Comparison of ENCODE assay signal across 13 cellular contexts in the genomic region with DNA sequence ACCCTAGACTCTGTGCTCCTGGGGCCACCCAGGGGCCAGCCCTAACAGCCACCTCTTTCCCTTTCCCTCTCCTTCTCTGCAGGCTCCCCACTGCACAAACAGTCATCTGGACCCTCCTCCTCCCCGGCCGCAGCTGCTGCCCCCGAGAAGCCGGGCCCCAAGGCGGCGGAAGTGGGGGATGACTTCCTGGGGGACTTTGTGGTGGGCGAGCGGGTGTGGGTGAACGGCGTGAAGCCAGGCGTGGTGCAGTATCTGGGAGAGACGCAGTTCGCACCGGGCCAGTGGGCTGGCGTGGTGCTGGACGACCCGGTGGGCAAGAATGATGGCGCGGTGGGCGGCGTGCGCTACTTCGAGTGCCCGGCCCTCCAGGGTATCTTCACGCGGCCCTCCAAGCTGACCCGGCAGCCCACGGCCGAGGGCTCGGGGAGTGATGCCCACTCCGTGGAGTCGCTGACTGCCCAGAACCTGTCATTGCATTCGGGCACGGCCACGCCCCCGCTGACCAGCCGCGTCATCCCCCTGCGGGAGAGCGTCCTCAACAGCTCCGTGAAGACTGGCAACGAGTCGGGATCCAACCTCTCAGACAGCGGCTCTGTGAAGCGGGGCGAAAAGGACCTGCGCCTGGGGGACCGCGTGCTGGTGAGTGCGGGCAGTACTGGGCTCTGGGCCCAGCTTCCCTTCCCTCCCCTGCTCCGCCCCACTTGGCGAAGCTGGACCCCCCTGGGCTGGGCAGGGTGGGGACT. TPM values are rescaled to one million over a fixed set of nuclear protein-coding genes. Genes with fewer than 3 reads are reported as not detected.
A peak's percentile ranks its signal among the peaks of the same experiment; 100 is the strongest.
DNase-seq lines count a peak whose midpoint lies in the region; ATAC-seq and TF ChIP-seq lines count a peak whose summit lies in the region.
"Had no signal": no experiment of that assay in that cellular context is flagged by ENCODE, and none has a peak within 500 bp of the region (broad histone marks: within the 10 kb centered on the region; RNA-seq: fewer than 3 reads in every experiment).

No MANE protein-coding gene starts in this region.

- ATAC-seq in upper lobe of right lung (peak; percentile 32), HG03139 (IDR thresholded peaks at IDR 0.05; ENCODE audit: unreplicated experiment) (no peak)
- ATAC-seq: PC-3 had no signal

- H3K9me3 ChIP-seq in upper lobe of right lung = no peaks in the 10 kb centered on the region
- H3K9me3 ChIP-seq: SK-N-SH had no signal

- DNase-seq in H7 (peak; percentile 56), RWPE1 (ENCODE audit: low spot score) (no peak), iPS-NIHi7 (ENCODE audit: extremely low spot score) (peak; percentile 10), upper lobe of right lung (no peak), SHP77 (lab: John Stamatoyannopoulos, UW) (no peak), HPDE6-E6E7 (ENCODE audit: extremely low spot score) (no peak)
- DNase-seq: GM23248, NCI-H1092, NCI-H345, NCI-H526 treated with DMSO at 0.1 percent for 48 hours, PC-3, SK-N-SH had no signal

- H3K4me1 ChIP-seq in upper lobe of right lung = no peaks in the 10 kb centered on the region

- intact Hi-C loops in upper lobe of right lung (cut with DNase I) = no loop called here

- H3K36me3 ChIP-seq in H7 (replicated peaks; ENCODE audit: control insufficient read depth, insufficient read depth, low read length) = peaks cover 4% of the 10 kb centered on the region
- H3K36me3 ChIP-seq in upper lobe of right lung = no peaks in the 10 kb centered on the region

- H3K4me3 ChIP-seq in H7 (ENCODE audit: insufficient read depth, low read depth, low read length) (no peak overlapping the region), upper lobe of right lung (no peak overlapping the region)
- H3K4me3 ChIP-seq: GM23248 had no signal

- CTCF ChIA-PET in RWPE1 (lab: Yijun Ruan, JAX) = no interaction called here

- H3K27ac ChIP-seq in RWPE1 (peak overlapping the region; percentile 7; the same call in 1 of the 2 replicates), upper lobe of right lung (no peak overlapping the region)
- H3K27ac ChIP-seq: GM23248 had no signal

- H3K27me3 ChIP-seq in H7 (ENCODE audit: control insufficient read depth, insufficient read depth, low read length) = no peaks in the 10 kb centered on the region
- no peaks in the 10 kb centered on the region for H3K27me3 ChIP-seq in upper lobe of right lung

- POLR2A ChIA-PET in RWPE1 (lab: Yijun Ruan, JAX; ENCODE audit: low non-redundant PET) = no interaction called here

- TF ChIP-seq CTCF in RWPE1 (conservative IDR thresholded peaks at IDR 0.05; ENCODE audit: low read depth) (no peak), upper lobe of right lung (IDR thresholded peaks at IDR 0.05) (no peak)

RNA-seq across cellular contexts. Expression of gene CLIP2, which starts 49.3 kb away (rescaled TPM):
- 30.1 and 43.6 TPM in 2 replicates for total RNA-seq in H7 (2014; rRNA removed; shearing (Covaris generic))
- total RNA-seq in upper lobe of right lung = 24.3 TPM

Comparison
In these comparisons a context has a peak if more than half of its experiments do, and no peak if none do; other contexts are left out.
1. DNase-seq: peak in H7 (single experiment) and iPS-NIHi7 (single experiment); none in RWPE1 (single experiment), upper lobe of right lung (single experiment), SHP77 (0 of 2) and HPDE6-E6E7 (single experiment).